Comparison of ENCODE assay signal across 8 cellular contexts in genomic region chr11:77127969-77128691, GRCh38. TPM values are rescaled to one million over a fixed set of nuclear protein-coding genes. Genes with fewer than 3 reads are reported as not detected.
DNase-seq lines count a peak whose midpoint lies in the region; ATAC-seq, FAIRE-seq and TF ChIP-seq lines count a peak whose summit lies in the region.

TSS of gene MYO7A (plus strand) at chr11:77128246. CDS start at chr11:77130635, 2,389 bp downstream.

- dilution Hi-C loops in keratinocyte (cut with MboI; ENCODE audit: extremely low pct_ligation_motif_present, low sequenced_read_pairs) = no loop called here

- no peak for ATAC-seq in stimulated activated memory B cell treated with anti-CD40 and anti-IgM and Interleukin-4, amounts not matched to agents 10 μg/mL and 1 μg/mL and 100 μg/mL, for 72 hours
- ATAC-seq in HG03097 (IDR thresholded peaks at IDR 0.05; ENCODE audit: low FRiP score, unreplicated experiment) (no peak), GM21515 (IDR thresholded peaks at IDR 0.05; ENCODE audit: unreplicated experiment) (no peak)

- H4K20me1 ChIP-seq in keratinocyte (ENCODE audit: control insufficient read depth, extremely low read depth, insufficient read depth, low read length) = no peaks in the 10 kb centered on the region

- no peak for FAIRE-seq in keratinocyte (lab: Jason Lieb, UNC)

- peak within 1 kb of the TSS; percentile 71 for H3K4me2 ChIP-seq in keratinocyte (ENCODE audit: control insufficient read depth, extremely low read depth, insufficient read depth, low read depth, low read length)

- CTCF ChIA-PET in CD8-positive, alpha-beta memory T cell (lab: Charles Lee) = interaction anchor here (0.9 to 5.8 kb wide), 22 partner anchors 8 to 491 kb away, joined by 3 to 108 read pairs (median 7); no protein-coding TSS in a partner anchor

- peaks cover 0 to 7% (median 0%) of the 10 kb centered on the region in 3 donors for H3K36me3 Mint-ChIP-seq in CD8-positive, alpha-beta memory T cell
- H3K36me3 Mint-ChIP-seq in brain = peaks cover 10% of the 10 kb centered on the region
- no peaks in the 10 kb centered on the region for H3K36me3 Mint-ChIP-seq in stimulated activated memory B cell treated with anti-CD40 and anti-IgM and Interleukin-4, amounts not matched to agents 10 μg/mL and 1 μg/mL and 100 μg/mL, for 72 hours

- H3K27me3 Mint-ChIP-seq in CD8-positive, alpha-beta memory T cell = no peaks in the 10 kb centered on the region
- H3K27me3 Mint-ChIP-seq in brain = peaks cover 3% of the 10 kb centered on the region
- peaks cover 47% of the 10 kb centered on the region for H3K27me3 Mint-ChIP-seq in stimulated activated memory B cell treated with anti-CD40 and anti-IgM and Interleukin-4, amounts not matched to agents 10 μg/mL and 1 μg/mL and 100 μg/mL, for 72 hours

- H3K27me3 ChIP-seq in CD8-positive, alpha-beta memory T cell (ENCODE audit: insufficient read depth, low read length, poor library complexity, severe bottlenecking) = no peaks in the 10 kb centered on the region
- H3K27me3 ChIP-seq in keratinocyte (ENCODE audit: control insufficient read depth, extremely low read depth, insufficient read depth, low read length) = no peaks in the 10 kb centered on the region

- H3K27ac ChIP-seq in CD8-positive, alpha-beta memory T cell (ENCODE audit: low read depth, low read length) = no peak within 1 kb of the TSS
- no peak within 1 kb of the TSS for H3K27ac ChIP-seq in keratinocyte (ENCODE audit: control insufficient read depth, insufficient read depth, low read length)

- peaks cover 3 to 8% (median 5%) of the 10 kb centered on the region in 3 donors for H3K4me1 Mint-ChIP-seq in CD8-positive, alpha-beta memory T cell
- peaks cover 33% of the 10 kb centered on the region for H3K4me1 Mint-ChIP-seq in brain
- peaks cover 24% of the 10 kb centered on the region for H3K4me1 Mint-ChIP-seq in stimulated activated memory B cell treated with anti-CD40 and anti-IgM and Interleukin-4, amounts not matched to agents 10 μg/mL and 1 μg/mL and 100 μg/mL, for 72 hours

- H2AFZ ChIP-seq in keratinocyte (ENCODE audit: control insufficient read depth, low read length) = peak within 1 kb of the TSS; percentile 3

- peak within 1 kb of the TSS; percentile 39 to 86 (median 64) for H3K4me3 Mint-ChIP-seq in CD8-positive, alpha-beta memory T cell
- peak within 1 kb of the TSS; percentile 65 to 84 (median 79) for H3K4me3 Mint-ChIP-seq in brain
- H3K4me3 Mint-ChIP-seq in stimulated activated memory B cell treated with anti-CD40 and anti-IgM and Interleukin-4, amounts not matched to agents 10 μg/mL and 1 μg/mL and 100 μg/mL, for 72 hours = peak within 1 kb of the TSS; percentile 78

- no peaks in the 10 kb centered on the region for H3K36me3 ChIP-seq in CD8-positive, alpha-beta memory T cell (ENCODE audit: insufficient read depth, low read length)
- no peaks in the 10 kb centered on the region for H3K36me3 ChIP-seq in keratinocyte (ENCODE audit: control insufficient read depth in 2 of 2, extremely low read depth in 1 of 2, insufficient read depth in 2 of 2, low read length in 2 of 2)

- H3K27ac Mint-ChIP-seq in CD8-positive, alpha-beta memory T cell = peak within 1 kb of the TSS in 3 of 8 donors; percentile 10 to 68 (median 50)
- H3K27ac Mint-ChIP-seq in brain = peak within 1 kb of the TSS; percentile 70 to 96 (median 84)
- H3K27ac Mint-ChIP-seq in stimulated activated memory B cell treated with anti-CD40 and anti-IgM and Interleukin-4, amounts not matched to agents 10 μg/mL and 1 μg/mL and 100 μg/mL, for 72 hours = peak within 1 kb of the TSS; percentile 49

- TF ChIP-seq CTCF in brain (conservative IDR thresholded peaks at IDR 0.05) = no peak
- TF ChIP-seq CTCF in keratinocyte (optimal IDR thresholded peaks at IDR 0.05 in 1 of 3, IDR thresholded peaks at IDR 0.05 in 1 of 3, conservative IDR thresholded peaks at IDR 0.05 in 1 of 3; ENCODE audit: extremely low read depth in 1 of 3, insufficient read depth in 2 of 3, low read length in 3 of 3) = no peak

- H3K9me1 ChIP-seq in keratinocyte (ENCODE audit: control insufficient read depth, extremely low read depth, insufficient read depth, low read length) = no peaks in the 10 kb centered on the region

- H3K9me3 Mint-ChIP-seq in CD8-positive, alpha-beta memory T cell = no peaks in the 10 kb centered on the region
- H3K9me3 Mint-ChIP-seq in brain = no peaks in the 10 kb centered on the region
- H3K9me3 Mint-ChIP-seq in stimulated activated memory B cell treated with anti-CD40 and anti-IgM and Interleukin-4, amounts not matched to agents 10 μg/mL and 1 μg/mL and 100 μg/mL, for 72 hours = no peaks in the 10 kb centered on the region

- H3K9me3 ChIP-seq in CD8-positive, alpha-beta memory T cell (ENCODE audit: low read length) = no peaks in the 10 kb centered on the region
- H3K9me3 ChIP-seq in keratinocyte (ENCODE audit: control insufficient read depth, low read depth, low read length) = no peaks in the 10 kb centered on the region

- H3K9ac ChIP-seq in keratinocyte (ENCODE audit: control insufficient read depth, extremely low read depth, insufficient read depth, low read length) = no peak within 1 kb of the TSS

- H3K4me1 ChIP-seq in CD8-positive, alpha-beta memory T cell (ENCODE audit: insufficient read depth, low read length) = peaks cover 8% of the 10 kb centered on the region
- peaks cover 5% of the 10 kb centered on the region for H3K4me1 ChIP-seq in keratinocyte (ENCODE audit: control insufficient read depth, extremely low read depth, insufficient read depth, low read length)

- DNase-seq in CD8-positive, alpha-beta memory T cell = no peak
- DNase-seq in NCI-H2227 (lab: John Stamatoyannopoulos, UW; ENCODE audit: unreplicated experiment) = peak; percentile 62
- no peak for DNase-seq in keratinocyte (ENCODE audit: low read depth, low spot score)
- DNase-seq in NCI-H446 treated with DMSO at 0.1 percent for 48 hours (lab: John Stamatoyannopoulos, UW) = no peak

- H3K4me3 ChIP-seq in CD8-positive, alpha-beta memory T cell (ENCODE audit: low read length) = peak within 1 kb of the TSS; percentile 61
- H3K4me3 ChIP-seq in keratinocyte (ENCODE audit: control insufficient read depth in 2 of 3, extremely low read depth in 1 of 3, insufficient read depth in 2 of 3, low read depth in 1 of 3, low read length in 3 of 3) = peak within 1 kb of the TSS; percentile 8 to 58 (median 11)

- POLR2A ChIA-PET in CD8-positive, alpha-beta memory T cell (lab: Charles Lee) = no interaction called here

- no peaks in the 10 kb centered on the region for H3K79me2 ChIP-seq in keratinocyte (ENCODE audit: control insufficient read depth, insufficient read depth, low read length)

RNA-seq across cellular contexts. Expression of gene MYO7A, which starts in this region (rescaled TPM):
- under 1 TPM; 0.20 to 0.31 TPM for total RNA-seq in CD8-positive, alpha-beta memory T cell
- polyA plus RNA-seq in CD8-positive, alpha-beta memory T cell = 0.06 TPM
- 4.2 TPM for polyA plus RNA-seq in brain (ENCODE audit: insufficient read depth, low read depth, low replicate concordance)
- 0.75 to 1.1 TPM (median 0.91 TPM) in 3 replicates for polyA plus RNA-seq in keratinocyte
- not detected for polyA plus RNA-seq in keratinocyte (2011; ENCODE audit: low read depth)
- polyA plus RNA-seq in keratinocyte (2011; cell fraction: cytosol; rRNA removed) = 0.66 and 0.69 TPM in 2 replicates
- polyA plus RNA-seq in keratinocyte (2011; cell fraction: nucleus; rRNA removed) = 2.9 and 3.4 TPM in 2 replicates
- polyA plus RNA-seq in keratinocyte (2012; ENCODE audit: low replicate concordance) = 0.16 and 0.94 TPM in 2 replicates
- 0.66 to 1.3 TPM (median 0.67 TPM) in 3 replicates for polyA minus RNA-seq in keratinocyte
- polyA minus RNA-seq in keratinocyte (2011; cell fraction: cytosol; rRNA and poly(A)+ RNA removed) = not detected
- polyA minus RNA-seq in keratinocyte (2011; cell fraction: nucleus; rRNA and poly(A)+ RNA removed) = 0.63 and 0.70 TPM in 2 replicates
